9 cellular contexts compared by ENCODE assay signal in the genomic region with DNA sequence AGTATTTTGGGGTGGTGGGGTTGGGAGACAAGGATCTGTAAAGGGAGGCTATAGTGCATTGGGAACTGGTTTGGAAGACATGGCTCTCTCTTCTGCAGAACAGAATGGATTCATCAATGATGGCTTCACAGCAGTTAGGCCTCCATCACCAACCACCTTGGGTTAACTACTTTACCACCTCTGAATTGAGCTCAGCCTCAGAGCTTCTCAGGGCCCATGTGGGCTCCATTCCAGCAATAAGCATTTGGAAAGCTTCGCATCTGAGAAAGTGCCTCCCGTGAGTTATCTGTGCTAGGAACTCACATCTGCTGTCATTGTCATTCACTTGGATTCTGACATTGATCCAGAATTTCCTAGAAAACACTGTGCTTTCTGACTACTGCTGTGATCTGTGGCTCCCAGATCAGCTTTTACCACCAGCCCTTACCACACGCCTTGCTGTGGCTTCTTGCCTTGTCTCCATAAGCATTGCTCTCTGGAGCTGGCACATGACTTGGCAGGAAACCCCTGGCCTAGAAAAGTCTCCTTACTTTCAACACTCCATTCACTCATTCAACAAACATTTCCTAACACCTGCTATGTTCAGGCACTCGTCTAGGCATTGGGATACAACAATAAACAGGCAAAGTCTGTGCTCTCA.
A peak's percentile ranks its signal among the peaks of the same experiment; 100 is the strongest.
DNase-seq lines count a peak whose midpoint lies in the region; ATAC-seq lines count a peak whose summit lies in the region.
"Had no signal": no experiment of that assay in that cellular context is flagged by ENCODE, and none has a peak within 500 bp of the region (broad histone marks: within the 10 kb centered on the region; RNA-seq: fewer than 3 reads in every experiment).

No MANE protein-coding gene starts in this region.

- H3K4me3 Mint-ChIP-seq in activated naive CD4-positive, alpha-beta T cell treated with anti-CD3 and anti-CD28 coated beads, Interleukin-2, amount 50 U/mL, for 24 hours, result peak overlapping the region; percentile 81
- peak overlapping the region; percentile 56 for H3K4me3 Mint-ChIP-seq in activated T-helper 2 cell treated with anti-CD3 and anti-CD28 coated beads, Interferon-gamma antibody, Interleukin-2, Interleukin-4, amounts not matched to agents 10 μg/mL and 5 μg/mL and 100 μg/mL, durations not matched to agents 14 hours and 24 hours and 36 hours (ENCODE audit: low read depth)
- H3K4me3 Mint-ChIP-seq in stimulated activated effector memory CD8-positive, alpha-beta T cell treated with anti-CD3 and anti-CD28 coated beads, Interleukin-12 subunit alpha, Interleukin-12 subunit beta, amount 100 ng/mL, for 72 hours, result no peak overlapping the region

- DNase-seq in activated naive CD4-positive, alpha-beta T cell treated with anti-CD3 and anti-CD28 coated beads, Interleukin-2, amount 50 U/mL, for 16 hours, result no peak
- DNase-seq in activated T-helper 2 cell treated with anti-CD3 and anti-CD28 coated beads, Interferon-gamma antibody, Interleukin-2, Interleukin-4, amounts not matched to agents 10 μg/mL and 5 μg/mL and 100 μg/mL, durations not matched to agents 14 hours and 24 hours and 36 hours (ENCODE audit: low spot score), result no peak
- peak in 1 of 2 donors; percentile 57 for DNase-seq in stimulated activated effector memory CD8-positive, alpha-beta T cell treated with anti-CD3 and anti-CD28 coated beads, Interleukin-12 subunit alpha, Interleukin-12 subunit beta, amount 100 ng/mL, for 72 hours (ENCODE audit: low spot score in 2 of 2)
- no peak for DNase-seq in 8988T
- DNase-seq in DMS53 treated with DMSO at 0.1 percent for 48 hours (lab: John Stamatoyannopoulos, UW; ENCODE audit: unreplicated experiment), result no peak
- DNase-seq in EL, result no peak
- DNase-seq: NCI-H82 had no signal

- H3K36me3 Mint-ChIP-seq in activated naive CD4-positive, alpha-beta T cell treated with anti-CD3 and anti-CD28 coated beads, Interleukin-2, amount 50 U/mL, for 24 hours, result no peaks in the 10 kb centered on the region
- no peaks in the 10 kb centered on the region for H3K36me3 Mint-ChIP-seq in activated T-helper 2 cell treated with anti-CD3 and anti-CD28 coated beads, Interferon-gamma antibody, Interleukin-2, Interleukin-4, amounts not matched to agents 10 μg/mL and 5 μg/mL and 100 μg/mL, durations not matched to agents 14 hours and 24 hours and 36 hours (ENCODE audit: low read depth)
- no peaks in the 10 kb centered on the region for H3K36me3 Mint-ChIP-seq in stimulated activated effector memory CD8-positive, alpha-beta T cell treated with anti-CD3 and anti-CD28 coated beads, Interleukin-12 subunit alpha, Interleukin-12 subunit beta, amount 100 ng/mL, for 72 hours

- peak; percentile 1 for ATAC-seq in HG03103 (IDR thresholded peaks at IDR 0.05; ENCODE audit: low read depth, unreplicated experiment)
- ATAC-seq in stimulated activated effector memory CD8-positive, alpha-beta T cell treated with anti-CD3 and anti-CD28 coated beads, Interleukin-12 subunit alpha, Interleukin-12 subunit beta, amount 100 ng/mL, for 72 hours, result peak; percentile 30

- peaks cover 5% of the 10 kb centered on the region for H3K9me3 Mint-ChIP-seq in activated naive CD4-positive, alpha-beta T cell treated with anti-CD3 and anti-CD28 coated beads, Interleukin-2, amount 50 U/mL, for 24 hours
- no peaks in the 10 kb centered on the region for H3K9me3 Mint-ChIP-seq in activated T-helper 2 cell treated with anti-CD3 and anti-CD28 coated beads, Interferon-gamma antibody, Interleukin-2, Interleukin-4, amounts not matched to agents 10 μg/mL and 5 μg/mL and 100 μg/mL, durations not matched to agents 14 hours and 24 hours and 36 hours
- H3K9me3 Mint-ChIP-seq in stimulated activated effector memory CD8-positive, alpha-beta T cell treated with anti-CD3 and anti-CD28 coated beads, Interleukin-12 subunit alpha, Interleukin-12 subunit beta, amount 100 ng/mL, for 72 hours, result no peaks in the 10 kb centered on the region

- H3K4me1 Mint-ChIP-seq in activated naive CD4-positive, alpha-beta T cell treated with anti-CD3 and anti-CD28 coated beads, Interleukin-2, amount 50 U/mL, for 24 hours, result peaks cover 17% of the 10 kb centered on the region
- peaks cover 19% of the 10 kb centered on the region for H3K4me1 Mint-ChIP-seq in activated T-helper 2 cell treated with anti-CD3 and anti-CD28 coated beads, Interferon-gamma antibody, Interleukin-2, Interleukin-4, amounts not matched to agents 10 μg/mL and 5 μg/mL and 100 μg/mL, durations not matched to agents 14 hours and 24 hours and 36 hours (ENCODE audit: low read depth)
- peaks cover 7% of the 10 kb centered on the region for H3K4me1 Mint-ChIP-seq in stimulated activated effector memory CD8-positive, alpha-beta T cell treated with anti-CD3 and anti-CD28 coated beads, Interleukin-12 subunit alpha, Interleukin-12 subunit beta, amount 100 ng/mL, for 72 hours

- H3K27me3 Mint-ChIP-seq in activated naive CD4-positive, alpha-beta T cell treated with anti-CD3 and anti-CD28 coated beads, Interleukin-2, amount 50 U/mL, for 24 hours, result no peaks in the 10 kb centered on the region
- no peaks in the 10 kb centered on the region for H3K27me3 Mint-ChIP-seq in activated T-helper 2 cell treated with anti-CD3 and anti-CD28 coated beads, Interferon-gamma antibody, Interleukin-2, Interleukin-4, amounts not matched to agents 10 μg/mL and 5 μg/mL and 100 μg/mL, durations not matched to agents 14 hours and 24 hours and 36 hours (ENCODE audit: low read depth)

- H3K27ac Mint-ChIP-seq in activated naive CD4-positive, alpha-beta T cell treated with anti-CD3 and anti-CD28 coated beads, Interleukin-2, amount 50 U/mL, for 24 hours, result no peak overlapping the region
- no peak overlapping the region for H3K27ac Mint-ChIP-seq in activated T-helper 2 cell treated with anti-CD3 and anti-CD28 coated beads, Interferon-gamma antibody, Interleukin-2, Interleukin-4, amounts not matched to agents 10 μg/mL and 5 μg/mL and 100 μg/mL, durations not matched to agents 14 hours and 24 hours and 36 hours
- H3K27ac Mint-ChIP-seq in stimulated activated effector memory CD8-positive, alpha-beta T cell treated with anti-CD3 and anti-CD28 coated beads, Interleukin-12 subunit alpha, Interleukin-12 subunit beta, amount 100 ng/mL, for 72 hours, result no peak overlapping the region

- intact Hi-C loops in activated T-helper 2 cell treated with anti-CD3 and anti-CD28 coated beads, Interferon-gamma antibody, Interleukin-2, Interleukin-4, amounts not matched to agents 10 μg/mL and 5 μg/mL and 100 μg/mL, durations not matched to agents 14 hours and 24 hours and 36 hours (cut with micrococcal nuclease), result loop anchor here (1.0 to 10.0 kb wide), 12 partner anchors 19 to 974 kb away; a partner anchor contains a TSS
